Comparison of ENCODE assay signal across 9 cellular contexts in genomic region chr13:26132756-26133155, GRCh38.
DNase-seq lines count a peak whose midpoint lies in the region; ATAC-seq, FAIRE-seq and TF ChIP-seq lines count a peak whose summit lies in the region.
"Had no signal": no experiment of that assay in that cellular context is flagged by ENCODE, and none has a peak within 500 bp of the region (broad histone marks: within the 10 kb centered on the region; RNA-seq: fewer than 3 reads in every experiment).

No MANE protein-coding gene starts in this region.

- H3K27ac ChIP-seq in DND-41 (ENCODE audit: low read length) (no peak overlapping the region), astrocyte (ENCODE audit: low read depth, low read length) (no peak overlapping the region), liver (ENCODE audit: low read depth in 1 of 2, low read length in 2 of 2) (no peak overlapping the region), kidney (ENCODE audit: low read depth in 2 of 2, low read length in 2 of 2) (no peak overlapping the region)

- intact Hi-C loops in kidney (cut with DNase I): no loop called here

- H3K9ac ChIP-seq in DND-41 (ENCODE audit: low read depth, low read length) (no peak overlapping the region), astrocyte (ENCODE audit: low read length) (no peak overlapping the region), liver (ENCODE audit: low read depth in 1 of 2, low read length in 2 of 2) (no peak overlapping the region), kidney (ENCODE audit: low read length in 2 of 2) (no peak overlapping the region)

- 57% methylated on average over 2 of the region's 2 CpGs for WGBS in liver

- H3K4me2 ChIP-seq in DND-41 (ENCODE audit: insufficient read depth, low read length) (no peak overlapping the region), astrocyte (ENCODE audit: low read length) (no peak overlapping the region)

- H3K9me3 Mint-ChIP-seq in astrocyte (ENCODE audit: unreplicated experiment): peaks cover 2% of the 10 kb centered on the region

- H3K4me1 ChIP-seq in DND-41 (ENCODE audit: insufficient read depth, low read length): no peaks in the 10 kb centered on the region
- H3K4me1 ChIP-seq in astrocyte (ENCODE audit: insufficient read depth, low read length): no peaks in the 10 kb centered on the region
- H3K4me1 ChIP-seq in liver (ENCODE audit: control insufficient read depth in 4 of 4, insufficient read depth in 4 of 4, low read length in 3 of 4): no peaks in the 10 kb centered on the region
- H3K4me1 ChIP-seq in kidney (ENCODE audit: control insufficient read depth in 1 of 2, insufficient read depth in 1 of 2, low read depth in 1 of 2, low read length in 2 of 2): no peaks in the 10 kb centered on the region

- H2AFZ ChIP-seq in DND-41 (ENCODE audit: low read depth, low read length) (no peak overlapping the region), astrocyte (ENCODE audit: low read depth, low read length) (no peak overlapping the region)

- FAIRE-seq in HTR-8/SVneo (lab: Jason Lieb, UNC): no peak
- FAIRE-seq in astrocyte (lab: Jason Lieb, UNC): no peak
- FAIRE-seq in kidney (lab: Jason Lieb, UNC): no peak

- no peaks in the 10 kb centered on the region for H3K36me3 Mint-ChIP-seq in astrocyte (ENCODE audit: low read depth, unreplicated experiment)

- no peak overlapping the region for H3K4me3 Mint-ChIP-seq in astrocyte (ENCODE audit: unreplicated experiment)

- no peak overlapping the region for H3K27ac Mint-ChIP-seq in astrocyte (ENCODE audit: unreplicated experiment)

- DNase-seq in DND-41 (peak; percentile 21), HTR-8/SVneo (ENCODE audit: insufficient read length, low spot score) (peak; percentile 8), astrocyte (ENCODE audit: low read depth) (peak; percentile 1), kidney (no peak), mucosa of gallbladder (ENCODE audit: low spot score) (no peak)
- DNase-seq: activated gamma-delta T cell treated with Interleukin-2 at 50 U/mL for 16 hours had no signal

- peaks cover 3% of the 10 kb centered on the region for H3K27me3 Mint-ChIP-seq in astrocyte (ENCODE audit: low read depth, unreplicated experiment)

- no peaks in the 10 kb centered on the region for H3K4me1 Mint-ChIP-seq in astrocyte (ENCODE audit: low read depth, unreplicated experiment)

- H3K4me3 ChIP-seq in DND-41 (ENCODE audit: low read depth in 1 of 2, low read length in 2 of 2): no peak overlapping the region
- no peak overlapping the region for H3K4me3 ChIP-seq in astrocyte (ENCODE audit: insufficient read depth, low read depth, low read length)
- H3K4me3 ChIP-seq in liver (ENCODE audit: low read depth in 1 of 3, low read length in 3 of 3): no peak overlapping the region
- no peak overlapping the region for H3K4me3 ChIP-seq in kidney (ENCODE audit: low read length in 2 of 2)

- no peaks in the 10 kb centered on the region for H3K79me2 ChIP-seq in DND-41 (ENCODE audit: insufficient read depth, low read length)
- no peaks in the 10 kb centered on the region for H3K79me2 ChIP-seq in astrocyte (ENCODE audit: insufficient read depth, low read length)

- H3K36me3 ChIP-seq in DND-41 (ENCODE audit: insufficient read depth, low read length): no peaks in the 10 kb centered on the region
- no peaks in the 10 kb centered on the region for H3K36me3 ChIP-seq in astrocyte (ENCODE audit: insufficient read depth, low read length)
- no peaks in the 10 kb centered on the region for H3K36me3 ChIP-seq in liver (ENCODE audit: control insufficient read depth in 4 of 4, insufficient read depth in 3 of 4, low read depth in 1 of 4, low read length in 3 of 4)
- H3K36me3 ChIP-seq in kidney (ENCODE audit: control insufficient read depth in 1 of 2, insufficient read depth in 2 of 2, low read length in 2 of 2): no peaks in the 10 kb centered on the region

- H4K20me1 ChIP-seq in DND-41 (ENCODE audit: insufficient read depth, low read length): no peaks in the 10 kb centered on the region
- H4K20me1 ChIP-seq in astrocyte (ENCODE audit: insufficient read depth, low read length): no peaks in the 10 kb centered on the region

- TF ChIP-seq CTCF in DND-41 (IDR thresholded peaks at IDR 0.05; ENCODE audit: borderline replicate concordance, extremely low read depth, low read length, poor library complexity, severe bottlenecking): peak; percentile 53
- TF ChIP-seq CTCF in astrocyte (IDR thresholded peaks at IDR 0.05; ENCODE audit: insufficient read depth, low read depth, low read length): peak; percentile 13
- TF ChIP-seq CTCF in liver (IDR thresholded peaks at IDR 0.05; ENCODE audit: low read depth, low read length, missing input control): no peak
- TF ChIP-seq CTCF in kidney (IDR thresholded peaks at IDR 0.05; ENCODE audit: borderline replicate concordance, extremely low read depth, insufficient read depth): no peak

- peak; percentile 48; the same call in 2 of the 3 replicates for ATAC-seq in DND-41 (ENCODE audit: insufficient read depth, low read depth)
- ATAC-seq in GM18861 (IDR thresholded peaks at IDR 0.05; ENCODE audit: unreplicated experiment): no peak
- no peak for ATAC-seq in GM18909 (IDR thresholded peaks at IDR 0.05; ENCODE audit: poor library complexity, unreplicated experiment)

- H3K27me3 ChIP-seq in DND-41 (ENCODE audit: insufficient read depth, low read length, poor library complexity) (no peaks in the 10 kb centered on the region), astrocyte (ENCODE audit: insufficient read depth, low read length) (no peaks in the 10 kb centered on the region), liver (ENCODE audit: control insufficient read depth in 4 of 4, insufficient read depth in 4 of 4, low read length in 3 of 4) (no peaks in the 10 kb centered on the region)

- H3K9me3 ChIP-seq in DND-41 (ENCODE audit: insufficient read depth, low read length, severe bottlenecking) (no peaks in the 10 kb centered on the region), astrocyte (ENCODE audit: insufficient read depth, low read depth, low read length) (no peaks in the 10 kb centered on the region), liver (ENCODE audit: control insufficient read depth in 4 of 4, low read length in 3 of 4) (peaks cover 0 to under 1% (median 0%) of the 10 kb centered on the region in 4 donors), kidney (ENCODE audit: control insufficient read depth in 1 of 2, low read length in 2 of 2) (peaks cover 2% of the 10 kb centered on the region in 2 donors)

- peak; percentile 4 to 9 for TF ChIP-seq RAD21 in liver (IDR thresholded peaks at IDR 0.05)

TF ChIP-seq in liver, 16 proteins besides CTCF, POLR2A, EP300 and RAD21 (continues in another document):
- no peak for TF ChIP-seq NR2F2 (IDR thresholded peaks at IDR 0.05)
- TF ChIP-seq FOXA1 (IDR thresholded peaks at IDR 0.05): no peak
- no peak for TF ChIP-seq HNF4A (conservative IDR thresholded peaks at IDR 0.05)
- TF ChIP-seq YY1 (IDR thresholded peaks at IDR 0.05): no peak
- no peak for TF ChIP-seq RXRA (IDR thresholded peaks at IDR 0.05)
- no peak for TF ChIP-seq REST (IDR thresholded peaks at IDR 0.05)
- no peak for TF ChIP-seq ATF3 (IDR thresholded peaks at IDR 0.05)
- TF ChIP-seq TAF1 (conservative IDR thresholded peaks at IDR 0.05): no peak
- no peak for TF ChIP-seq ZBTB33 (IDR thresholded peaks at IDR 0.05)
- TF ChIP-seq JUND (IDR thresholded peaks at IDR 0.05): no peak
- no peak for TF ChIP-seq MAX (IDR thresholded peaks at IDR 0.05)
- TF ChIP-seq EGR1 (IDR thresholded peaks at IDR 0.05; ENCODE audit: low read depth in 2 of 2): no peak
- no peak for TF ChIP-seq HNF4G (IDR thresholded peaks at IDR 0.05)

Comparison
In these comparisons a context has a peak if more than half of its experiments do, and no peak if none do; other contexts are left out.
1. DNase-seq: peak in DND-41 (single experiment), HTR-8/SVneo (single experiment) and astrocyte (single experiment); none in kidney (single experiment) and mucosa of gallbladder (single experiment).
2. CTCF ChIP-seq: peak in DND-41 (single experiment) and astrocyte (single experiment); none in liver (single experiment) and kidney (single experiment).